ENCODE assay signal across 10 cellular contexts in genomic region chr9:131429121-131430012, GRCh38. TPM values are rescaled to one million over a fixed set of nuclear protein-coding genes. Genes with fewer than 3 reads are reported as not detected.
DNase-seq lines count a peak whose midpoint lies in the region; ATAC-seq and TF ChIP-seq lines count a peak whose summit lies in the region.
"Had no signal": no experiment of that assay in that cellular context is flagged by ENCODE, and none has a peak within 500 bp of the region (broad histone marks: within the 10 kb centered on the region; RNA-seq: fewer than 3 reads in every experiment).

No MANE protein-coding gene starts in this region.

- TF ChIP-seq CTCF in GM23338 (conservative IDR thresholded peaks at IDR 0.05; ENCODE audit: low read depth in 2 of 2) (no peak), right lobe of liver (IDR thresholded peaks at IDR 0.05) (no peak)

- ATAC-seq in GM23338 (no peak), right lobe of liver (no peak), HG02763 (IDR thresholded peaks at IDR 0.05; ENCODE audit: unreplicated experiment) (no peak), HG02642 (IDR thresholded peaks at IDR 0.05; ENCODE audit: poor library complexity, unreplicated experiment) (no peak)
- ATAC-seq in activated naive CD8-positive, alpha-beta T cell treated with anti-CD3 and anti-CD28 coated beads, Interleukin-2, amount 50 U/mL, for 24 hours: no peak
- ATAC-seq in natural killer cell treated with Interleukin-12 subunit alpha and Interleukin-12 subunit beta and Interleukin-15 and Interleukin-18, amount 100 ng/mL, for 72 hours: no peak

- H3K36me3 Mint-ChIP-seq in CD4-positive, alpha-beta memory T cell: peaks cover 18 to 42% of the 10 kb centered on the region in 2 donors
- peaks cover 55% of the 10 kb centered on the region for H3K36me3 Mint-ChIP-seq in GM23338 (ENCODE audit: low read depth)
- peaks cover 30% of the 10 kb centered on the region for H3K36me3 Mint-ChIP-seq in activated naive CD8-positive, alpha-beta T cell treated with anti-CD3 and anti-CD28 coated beads, Interleukin-2, amount 50 U/mL, for 24 hours (ENCODE audit: low read depth)
- H3K36me3 Mint-ChIP-seq in natural killer cell treated with Interleukin-12 subunit alpha and Interleukin-12 subunit beta and Interleukin-15 and Interleukin-18, amount 100 ng/mL, for 72 hours: peaks cover 4% of the 10 kb centered on the region

- H3K27me3 ChIP-seq in CD4-positive, alpha-beta memory T cell (ENCODE audit: insufficient read depth, low read length): no peaks in the 10 kb centered on the region
- H3K27me3 ChIP-seq in GM23338 (ENCODE audit: insufficient read depth) (no peaks in the 10 kb centered on the region), right lobe of liver (no peaks in the 10 kb centered on the region)
- H3K27me3 ChIP-seq: tibial nerve had no signal

- peaks cover 86% of the 10 kb centered on the region for H4K20me1 ChIP-seq in GM23338 (replicated peaks; ENCODE audit: insufficient read depth)

- H3K9me2 ChIP-seq in GM23338 (ENCODE audit: insufficient read depth): no peaks in the 10 kb centered on the region

- peak overlapping the region in 3 of 8 donors; percentile 15 to 49 (median 31) for H3K4me3 Mint-ChIP-seq in CD4-positive, alpha-beta memory T cell
- no peak overlapping the region for H3K4me3 Mint-ChIP-seq in GM23338
- no peak overlapping the region for H3K4me3 Mint-ChIP-seq in activated naive CD8-positive, alpha-beta T cell treated with anti-CD3 and anti-CD28 coated beads, Interleukin-2, amount 50 U/mL, for 24 hours
- H3K4me3 Mint-ChIP-seq in natural killer cell treated with Interleukin-12 subunit alpha and Interleukin-12 subunit beta and Interleukin-15 and Interleukin-18, amount 100 ng/mL, for 72 hours: no peak overlapping the region
- H3K4me3 Mint-ChIP-seq: activated T-cell treated with anti-CD3 and anti-CD28 coated beads, Interleukin-2, amount 50 U/mL, for 4 hours had no signal

- TF ChIP-seq POLR2A in right lobe of liver (IDR thresholded peaks at IDR 0.05): no peak

- no peak overlapping the region for H3K4me2 ChIP-seq in GM23338

- H3F3A ChIP-seq in GM23338 (replicated peaks; ENCODE audit: low read depth): peaks cover 48% of the 10 kb centered on the region

- intact Hi-C loops in CD4-positive, alpha-beta memory T cell (cut with micrococcal nuclease): loop anchor here (5.0 kb wide), 1 partner anchor 37 kb away; the partner anchor contains the start of gene PRRC2B
- intact Hi-C loops in right lobe of liver (cut with DNase I): no loop called here

- no peak for DNase-seq in CD4-positive, alpha-beta memory T cell
- DNase-seq in GM23338 (ENCODE audit: low spot score) (no peak), right lobe of liver (no peak), NCI-H1436 treated with DMSO at 0.1 percent for 48 hours (lab: John Stamatoyannopoulos, UW) (no peak)
- no peak for DNase-seq in activated naive CD8-positive, alpha-beta T cell treated with anti-CD3 and anti-CD28 coated beads, Interleukin-2, amount 50 U/mL, for 24 hours
- no peak for DNase-seq in natural killer cell treated with Interleukin-12 subunit alpha and Interleukin-12 subunit beta and Interleukin-15 and Interleukin-18, amount 100 ng/mL, for 72 hours (ENCODE audit: low spot score)
- DNase-seq: activated T-cell treated with anti-CD3 and anti-CD28 coated beads, Interleukin-2, amount 50 U/mL, for 4 hours had no signal

- peaks cover 35% of the 10 kb centered on the region for H3K4me1 ChIP-seq in CD4-positive, alpha-beta memory T cell (ENCODE audit: insufficient read depth, low read length)
- H3K4me1 ChIP-seq in GM23338 (ENCODE audit: insufficient read depth) (peaks cover 44% of the 10 kb centered on the region), right lobe of liver (peaks cover 0 to 6% (median 1%) of the 10 kb centered on the region in 4 donors)

- POLR2A ChIA-PET in CD4-positive, alpha-beta memory T cell (lab: Charles Lee; ENCODE audit: partially characterized antibody): interaction anchor here (0.9 to 2.2 kb wide), 3 partner anchors 16 to 56 kb away, joined by 3 to 7 read pairs (median 3); no protein-coding TSS in a partner anchor

- H3K9me3 Mint-ChIP-seq in CD4-positive, alpha-beta memory T cell: peaks cover 0 to 1% (median 0%) of the 10 kb centered on the region in 8 donors
- H3K9me3 Mint-ChIP-seq in GM23338: no peaks in the 10 kb centered on the region
- H3K9me3 Mint-ChIP-seq in activated naive CD8-positive, alpha-beta T cell treated with anti-CD3 and anti-CD28 coated beads, Interleukin-2, amount 50 U/mL, for 24 hours: no peaks in the 10 kb centered on the region
- H3K9me3 Mint-ChIP-seq in natural killer cell treated with Interleukin-12 subunit alpha and Interleukin-12 subunit beta and Interleukin-15 and Interleukin-18, amount 100 ng/mL, for 72 hours: no peaks in the 10 kb centered on the region
- H3K9me3 Mint-ChIP-seq: activated T-cell treated with anti-CD3 and anti-CD28 coated beads, Interleukin-2, amount 50 U/mL, for 4 hours had no signal

- H3K9me3 ChIP-seq in CD4-positive, alpha-beta memory T cell (ENCODE audit: control insufficient read depth in 1 of 2, low read length in 2 of 2): no peaks in the 10 kb centered on the region
- no peaks in the 10 kb centered on the region for H3K9me3 ChIP-seq in right lobe of liver
- H3K9me3 ChIP-seq: tibial nerve had no signal

- CTCF ChIA-PET in CD4-positive, alpha-beta memory T cell (lab: Charles Lee; ENCODE audit: partially characterized antibody): interaction anchor here (1.2 to 2.0 kb wide), 3 partner anchors 18 to 79 kb away, joined by 3 to 6 read pairs (median 5); no protein-coding TSS in a partner anchor

- peaks cover 99% of the 10 kb centered on the region for H3K79me2 ChIP-seq in GM23338 (replicated peaks; ENCODE audit: insufficient read depth)

- peaks cover 35% of the 10 kb centered on the region for H3K36me3 ChIP-seq in CD4-positive, alpha-beta memory T cell (ENCODE audit: insufficient read depth, low read length)
- H3K36me3 ChIP-seq in GM23338 (ENCODE audit: insufficient read depth) (peaks cover 24% of the 10 kb centered on the region), right lobe of liver (peaks cover 0 to 26% (median 10%) of the 10 kb centered on the region in 4 donors)

- peak overlapping the region in 6 of 7 donors; percentile 23 to 80 (median 72) for H3K27ac Mint-ChIP-seq in CD4-positive, alpha-beta memory T cell
- H3K27ac Mint-ChIP-seq in GM23338: peak overlapping the region; percentile 62
- peak overlapping the region; percentile 39 for H3K27ac Mint-ChIP-seq in activated naive CD8-positive, alpha-beta T cell treated with anti-CD3 and anti-CD28 coated beads, Interleukin-2, amount 50 U/mL, for 24 hours
- H3K27ac Mint-ChIP-seq in natural killer cell treated with Interleukin-12 subunit alpha and Interleukin-12 subunit beta and Interleukin-15 and Interleukin-18, amount 100 ng/mL, for 72 hours: peak overlapping the region; percentile 52 to 80

- 79% methylated on average over 6 of the region's 10 CpGs for WGBS in right lobe of liver (ENCODE audit: insufficient coverage, low coverage, low lambda C conversion rate, missing lambda C conversion rate)

- no peak overlapping the region for H3K4me3 ChIP-seq in CD4-positive, alpha-beta memory T cell (ENCODE audit: low read length in 2 of 2)
- H3K4me3 ChIP-seq in GM23338 (no peak overlapping the region), right lobe of liver (no peak overlapping the region)
- H3K4me3 ChIP-seq: tibial nerve had no signal

- no peak overlapping the region for H3K27ac ChIP-seq in CD4-positive, alpha-beta memory T cell (ENCODE audit: low read depth, low read length)
- peak overlapping the region; percentile 88 for H3K27ac ChIP-seq in GM23338 (ENCODE audit: low read depth)
- H3K27ac ChIP-seq in right lobe of liver: no peak overlapping the region
- H3K27ac ChIP-seq: tibial nerve had no signal

- H3K27me3 Mint-ChIP-seq in CD4-positive, alpha-beta memory T cell: no peaks in the 10 kb centered on the region
- H3K27me3 Mint-ChIP-seq in GM23338 (ENCODE audit: insufficient read depth, low read depth, poor library complexity): peaks cover 15% of the 10 kb centered on the region
- H3K27me3 Mint-ChIP-seq in activated naive CD8-positive, alpha-beta T cell treated with anti-CD3 and anti-CD28 coated beads, Interleukin-2, amount 50 U/mL, for 24 hours: no peaks in the 10 kb centered on the region
- H3K27me3 Mint-ChIP-seq in natural killer cell treated with Interleukin-12 subunit alpha and Interleukin-12 subunit beta and Interleukin-15 and Interleukin-18, amount 100 ng/mL, for 72 hours: no peaks in the 10 kb centered on the region

- no peak overlapping the region for H2AFZ ChIP-seq in GM23338

- H3K4me1 Mint-ChIP-seq in CD4-positive, alpha-beta memory T cell: peaks cover 29 to 55% (median 34%) of the 10 kb centered on the region in 4 donors
- peaks cover 50% of the 10 kb centered on the region for H3K4me1 Mint-ChIP-seq in GM23338
- peaks cover 39% of the 10 kb centered on the region for H3K4me1 Mint-ChIP-seq in activated naive CD8-positive, alpha-beta T cell treated with anti-CD3 and anti-CD28 coated beads, Interleukin-2, amount 50 U/mL, for 24 hours
- peaks cover 39 to 42% of the 10 kb centered on the region in 2 donors for H3K4me1 Mint-ChIP-seq in natural killer cell treated with Interleukin-12 subunit alpha and Interleukin-12 subunit beta and Interleukin-15 and Interleukin-18, amount 100 ng/mL, for 72 hours (ENCODE audit: low read depth in 2 of 2)

TF ChIP-seq in GM23338, 12 proteins besides CTCF, POLR2A, EP300 and RAD21 (continues in another document):
- TF ChIP-seq NANOG (IDR thresholded peaks at IDR 0.05; ENCODE audit: borderline replicate concordance): no peak
- TF ChIP-seq EZH2 (IDR thresholded peaks at IDR 0.05; ENCODE audit: low read depth, unreplicated experiment): no peak
- no peak for TF ChIP-seq EZH2phosphoT487 (IDR thresholded peaks at IDR 0.05; ENCODE audit: unreplicated experiment)
- no peak for TF ChIP-seq JUNB (IDR thresholded peaks at IDR 0.05; ENCODE audit: unreplicated experiment)
- no peak for TF ChIP-seq STAT1 (IDR thresholded peaks at IDR 0.05; ENCODE audit: unreplicated experiment)
- TF ChIP-seq CREB1 (CRISPR knock-in tag; IDR thresholded peaks at IDR 0.05; ENCODE audit: low read depth): no peak
- TF ChIP-seq ZNF331 (CRISPR knock-in tag; IDR thresholded peaks at IDR 0.05; ENCODE audit: low read depth): no peak

RNA-seq across cellular contexts. Expression of gene PRRC2B, which starts 35.5 kb away (rescaled TPM):
- 100 to 1,000 TPM; 335 to 343 TPM for total RNA-seq in CD4-positive, alpha-beta memory T cell
- 10 to 100 TPM in 1 of 2 donors, 1 to 10 TPM in 1; 2.7 to 46.9 TPM for polyA plus RNA-seq in CD4-positive, alpha-beta memory T cell
- 171 and 193 TPM in 2 replicates for total RNA-seq in GM23338 (2014; rRNA removed; shearing (Covaris generic))
- polyA plus RNA-seq in GM23338 (2016; fragmentation: Nextera tagmentation; extraction: Ambion mirVana): 41.4 and 45.0 TPM in 2 replicates
- total RNA-seq in natural killer cell treated with Interleukin-12 subunit alpha and Interleukin-12 subunit beta and Interleukin-15 and Interleukin-18, amount 100 ng/mL, for 72 hours: 100 to 1,000 TPM; 122 to 246 TPM
- total RNA-seq in right lobe of liver: 10 to 100 TPM; 53.7 to 82.6 (median 57.3) TPM
